9 cellular contexts compared by ENCODE assay signal in the genomic region with DNA sequence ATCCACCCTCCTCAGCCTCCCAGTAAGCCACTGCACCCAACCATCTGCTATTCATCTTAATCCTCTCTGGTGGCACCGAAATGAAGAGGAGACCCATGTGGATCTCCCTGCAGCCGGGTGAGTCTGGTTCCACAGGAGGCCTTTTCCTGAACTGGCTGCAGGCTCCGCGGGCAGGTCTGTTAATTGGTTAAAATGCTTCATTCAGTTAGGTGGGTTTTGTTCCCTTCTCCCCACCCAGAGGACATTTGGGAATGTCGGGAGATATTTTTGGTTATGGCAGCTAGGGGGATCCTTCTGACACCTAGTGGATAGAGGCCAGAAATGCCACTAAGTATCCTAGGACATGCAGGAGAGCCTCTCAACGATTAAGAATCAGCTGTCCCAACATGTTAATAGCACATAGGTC. TPM values are rescaled to one million over a fixed set of nuclear protein-coding genes. Genes with fewer than 3 reads are reported as not detected.
A peak's percentile ranks its signal among the peaks of the same experiment; 100 is the strongest.
DNase-seq lines count a peak whose midpoint lies in the region; ATAC-seq and TF ChIP-seq lines count a peak whose summit lies in the region.
"Had no signal": no experiment of that assay in that cellular context is flagged by ENCODE, and none has a peak within 500 bp of the region (broad histone marks: within the 10 kb centered on the region; RNA-seq: fewer than 3 reads in every experiment).

No MANE protein-coding gene starts in this region.

- H3K27me3 Mint-ChIP-seq in Calu3 (ENCODE audit: unreplicated experiment): peaks cover 13% of the 10 kb centered on the region

- BruUV-seq in Calu3 (replicated peaks; lab: Mats Ljungman, UMichigan): no TSS peak

- TF ChIP-seq CTCF in Calu3 (IDR thresholded peaks at IDR 0.05; ENCODE audit: unreplicated experiment) (peak; percentile 59), heart right ventricle (IDR thresholded peaks at IDR 0.05) (peak; percentile 15 to 65 (median 57)), lower leg skin (IDR thresholded peaks at IDR 0.05) (no peak)

- no peak overlapping the region for H3K4me3 Mint-ChIP-seq in Calu3 (ENCODE audit: low read depth, unreplicated experiment)

- H3K27me3 ChIP-seq in heart right ventricle (peaks cover 0 to 7% (median 0%) of the 10 kb centered on the region in 7 donors), skeletal muscle satellite cell (ENCODE audit: control insufficient read depth, insufficient read depth, low read length) (peaks cover 25% of the 10 kb centered on the region)
- H3K27me3 ChIP-seq: SJSA1 had no signal

- no peaks in the 10 kb centered on the region for H3K36me3 ChIP-seq in SK-N-MC (ENCODE audit: insufficient read depth, low read length)
- no peaks in the 10 kb centered on the region for H3K36me3 ChIP-seq in heart right ventricle
- no peaks in the 10 kb centered on the region for H3K36me3 ChIP-seq in skeletal muscle satellite cell (ENCODE audit: insufficient read depth, low read length)
- H3K36me3 ChIP-seq: SJSA1 had no signal

- peaks cover 14% of the 10 kb centered on the region for H3K4me1 Mint-ChIP-seq in Calu3 (ENCODE audit: low read depth, unreplicated experiment)

- H3K4me1 ChIP-seq in heart right ventricle (peaks cover 0 to 8% (median 0%) of the 10 kb centered on the region in 9 donors), skeletal muscle satellite cell (ENCODE audit: control insufficient read depth, insufficient read depth, low read length) (no peaks in the 10 kb centered on the region)
- H3K4me1 ChIP-seq: SJSA1 had no signal

- H3K9ac ChIP-seq in SK-N-MC (ENCODE audit: insufficient read length) (peak overlapping the region; percentile 20), skeletal muscle satellite cell (ENCODE audit: low read depth, low read length) (no peak overlapping the region)

- DNase-seq in Calu3 (peak; percentile 20), HuH-7 (ENCODE audit: low spot score) (peak; percentile 71), SK-N-MC (ENCODE audit: low read depth, low spot score) (peak; percentile 30), heart right ventricle (peak in 1 of 2 donors; percentile 14), lower leg skin (ENCODE audit: low spot score in 2 of 2) (no peak)

- intact Hi-C loops in Calu3 (cut with micrococcal nuclease; ENCODE audit: unreplicated experiment): no loop called here
- intact Hi-C loops in heart right ventricle (cut with DNase I): loop anchor here in 2 of 10 donors (5.0 to 10.0 kb wide), 2 partner anchors 37 to 56 kb away; no protein-coding TSS in a partner anchor
- intact Hi-C loops in lower leg skin (cut with DNase I; ENCODE audit: low total_unique reads): no loop called here

- no peaks in the 10 kb centered on the region for H3K36me3 Mint-ChIP-seq in Calu3 (ENCODE audit: insufficient read depth, unreplicated experiment)

- ATAC-seq in heart right ventricle (peak in 6 of 8 donors; percentile 41 to 67 (median 56)), HG03108 (IDR thresholded peaks at IDR 0.05; ENCODE audit: unreplicated experiment) (no peak), GM21515 (IDR thresholded peaks at IDR 0.05; ENCODE audit: unreplicated experiment) (no peak)

- no peaks in the 10 kb centered on the region for H3K9me3 ChIP-seq in SK-N-MC (ENCODE audit: low read depth, low read length)
- H3K9me3 ChIP-seq in heart right ventricle: no peaks in the 10 kb centered on the region
- H3K9me3 ChIP-seq in skeletal muscle satellite cell (replicated peaks; ENCODE audit: low read length): no peaks in the 10 kb centered on the region
- H3K9me3 ChIP-seq: SJSA1 had no signal

- no peaks in the 10 kb centered on the region for H3K9me3 Mint-ChIP-seq in Calu3 (ENCODE audit: low read depth, unreplicated experiment)

- peak overlapping the region; percentile 71 for H3K4me2 ChIP-seq in skeletal muscle satellite cell (ENCODE audit: low read length)

- WGBS in heart right ventricle, 2 donors: 32 to 41% methylated on average over 6 of the region's 6 CpGs
- 15 to 41% methylated on average over 6 of the region's 6 CpGs for WGBS in lower leg skin, 2 donors

- H3K27ac ChIP-seq in SK-N-MC (no peak overlapping the region), heart right ventricle (no peak overlapping the region)
- H3K27ac ChIP-seq: SJSA1 had no signal

- TF ChIP-seq POLR2A in lower leg skin (IDR thresholded peaks at IDR 0.05): no peak

- peak overlapping the region; percentile 53 for H3K4me3 ChIP-seq in SK-N-MC
- H3K4me3 ChIP-seq in heart right ventricle: peak overlapping the region in 1 of 10 donors; percentile 19
- H3K4me3 ChIP-seq in skeletal muscle satellite cell (ENCODE audit: low read length): peak overlapping the region; percentile 57
- H3K4me3 ChIP-seq in lower leg skin (ENCODE audit: low read depth, poor library complexity, severe bottlenecking): no peak overlapping the region
- H3K4me3 ChIP-seq: SJSA1 had no signal

- H3K27ac Mint-ChIP-seq in Calu3 (ENCODE audit: unreplicated experiment): no peak overlapping the region

- CTCF ChIA-PET in Calu3 (lab: Charles Lee): interaction anchor here (0.6 to 1.7 kb wide), 6 partner anchors 16 to 88 kb away, joined by 3 to 16 read pairs (median 4); partner anchors contain the start of genes KIF22 and PAGR1

RNA-seq across cellular contexts. Expression of gene C16orf54, which starts 16.7 kb away (rescaled TPM):
- total RNA-seq in Calu3 (2022) (not detected in 2 replicates), heart right ventricle (1 to 10 TPM in 3 of 10 donors, under 1 TPM in 7; 0.18 to 3.3 (median 0.65) TPM), lower leg skin (1 to 10 TPM in 1 of 4 donors, under 1 TPM in 1, not detected in 2; 0.27 to 1.1 TPM)
- under 1 TPM; 0.26 to 0.29 TPM for polyA plus RNA-seq in heart right ventricle
- not detected in 2 replicates for total RNA-seq in skeletal muscle satellite cell (2012; rRNA removed)
- total RNA-seq: SJSA1 had no signal

RNA-seq across cellular contexts. Expression of gene ZG16, which starts 48.9 kb away (rescaled TPM):
- total RNA-seq in Calu3 (2022) (not detected in 2 replicates), heart right ventricle (not detected), lower leg skin (not detected)
- polyA plus RNA-seq in heart right ventricle: under 1 TPM in 1 of 2 donors, not detected in 1; 0.01 TPM
- total RNA-seq in skeletal muscle satellite cell (2012; rRNA removed): not detected in 2 replicates
- total RNA-seq: SJSA1 had no signal

RNA-seq across cellular contexts. Expression of gene QPRT, which starts 50.1 kb away (rescaled TPM):
- total RNA-seq in Calu3 (2022): 4.6 and 7.5 TPM in 2 replicates
- total RNA-seq in heart right ventricle: 10 to 100 TPM; 16.0 to 34.1 (median 25.9) TPM
- 10 to 100 TPM in 1 of 2 donors, 1 to 10 TPM in 1; 3.8 to 13.8 TPM for polyA plus RNA-seq in heart right ventricle
- total RNA-seq in skeletal muscle satellite cell (2012; rRNA removed): 5.2 and 17.5 TPM in 2 replicates
- total RNA-seq in lower leg skin: 1 to 10 TPM; 1.9 to 3.6 (median 2.7) TPM

Comparison
In these comparisons a context has a peak if more than half of its experiments do, and no peak if none do; other contexts are left out.
1. DNase-seq: peak in Calu3 (single experiment), HuH-7 (single experiment) and SK-N-MC (single experiment); none in lower leg skin (0 of 2).
2. CTCF ChIP-seq: peak in Calu3 (single experiment) and heart right ventricle (9 of 9); none in lower leg skin (0 of 3).
3. ATAC-seq: peak in heart right ventricle (6 of 8); none in HG03108 (single experiment) and GM21515 (single experiment).